Comparison of ENCODE assay signal across 8 cellular contexts in genomic region chr2:72144412-72144745, GRCh38. TPM values are rescaled to one million over a fixed set of nuclear protein-coding genes. Genes with fewer than 3 reads are reported as not detected.
DNase-seq lines count a peak whose midpoint lies in the region; ATAC-seq and TF ChIP-seq lines count a peak whose summit lies in the region.

No MANE protein-coding gene starts in this region.

- H3K4me3 ChIP-seq in iPS-11a (ENCODE audit: low read depth, low read length), result peak overlapping the region; percentile 34
- peak overlapping the region; percentile 36 for H3K4me3 ChIP-seq in retinal pigment epithelial cell (ENCODE audit: low read length)

- in situ Hi-C loops in G401 (cut with HindIII; ENCODE audit: low sequenced_read_pairs), result no loop called here

- CTCF ChIA-PET in WTC11 (lab: Charles Lee), result no interaction called here

- no peak overlapping the region for H3K27ac Mint-ChIP-seq in WTC11

- H3K4me3 Mint-ChIP-seq in WTC11, result peak overlapping the region; percentile 67

- H3K9me3 Mint-ChIP-seq in WTC11, result no peaks in the 10 kb centered on the region

- peaks cover 95% of the 10 kb centered on the region for H3K27me3 Mint-ChIP-seq in WTC11 (ENCODE audit: low read depth)

- POLR2A ChIA-PET in WTC11 (lab: Charles Lee), result no interaction called here

- ATAC-seq in WTC11 (no peak), GM18867 (IDR thresholded peaks at IDR 0.05; ENCODE audit: unreplicated experiment) (no peak), GM21717 (IDR thresholded peaks at IDR 0.05; ENCODE audit: unreplicated experiment) (no peak)

- H3K4me1 Mint-ChIP-seq in WTC11, result peaks cover 36% of the 10 kb centered on the region

- no peaks in the 10 kb centered on the region for H3K36me3 Mint-ChIP-seq in WTC11

- peak; percentile 54 for DNase-seq in G401 (ENCODE audit: low spot score)
- no peak for DNase-seq in WTC11 (ENCODE audit: low spot score)
- no peak for DNase-seq in retinal pigment epithelial cell (ENCODE audit: low read depth)
- DNase-seq in stimulated activated naive CD4-positive, alpha-beta T cell (lab: John Stamatoyannopoulos, UW), result no peak
- DNase-seq in retina, result no peak

- TF ChIP-seq CTCF in WTC11 (IDR thresholded peaks at IDR 0.05) (no peak), retinal pigment epithelial cell (conservative IDR thresholded peaks at IDR 0.05; ENCODE audit: low read depth, low read length) (no peak)

TF ChIP-seq in WTC11, 78 proteins besides CTCF, POLR2A, EP300 and RAD21:
- TF ChIP-seq E2F5 (CRISPR knock-in tag; IDR thresholded peaks at IDR 0.05) (no peak), SMAD4 (CRISPR knock-in tag; IDR thresholded peaks at IDR 0.05) (no peak), USF1 (CRISPR knock-in tag; IDR thresholded peaks at IDR 0.05) (no peak), GTF2I (CRISPR knock-in tag; conservative IDR thresholded peaks at IDR 0.05) (no peak), ZNF671 (CRISPR knock-in tag; IDR thresholded peaks at IDR 0.05) (no peak), ATF6 (CRISPR knock-in tag; IDR thresholded peaks at IDR 0.05) (no peak), ZNF219 (CRISPR knock-in tag; IDR thresholded peaks at IDR 0.05; ENCODE audit: borderline replicate concordance) (no peak), NR1H2 (CRISPR knock-in tag; IDR thresholded peaks at IDR 0.05) (no peak), E2F1 (CRISPR knock-in tag; IDR thresholded peaks at IDR 0.05) (no peak), ZNF263 (CRISPR knock-in tag; IDR thresholded peaks at IDR 0.05; ENCODE audit: low read depth) (no peak), ZNF512 (CRISPR knock-in tag; IDR thresholded peaks at IDR 0.05; ENCODE audit: borderline replicate concordance) (no peak), ERG (CRISPR knock-in tag; IDR thresholded peaks at IDR 0.05) (no peak), JUN (CRISPR knock-in tag; IDR thresholded peaks at IDR 0.05) (no peak), TEAD4 (CRISPR knock-in tag; IDR thresholded peaks at IDR 0.05) (no peak), KAT7 (CRISPR knock-in tag; IDR thresholded peaks at IDR 0.05; ENCODE audit: borderline replicate concordance) (no peak)
TF ChIP-seq in WTC11: peak in this region for 0.

RNA-seq across cellular contexts. Expression of gene CYP26B1, which starts 3.3 kb away (rescaled TPM):
- total RNA-seq in G401 (2014; rRNA removed; shearing (Covaris generic)), result 0.18 TPM in 1 of 2 replicates, not detected in the other
- total RNA-seq in WTC11 (2021), result 0.30 to 0.50 TPM (median 0.42 TPM) in 3 replicates
